In genomic region chr22:17158568-17159503, GRCh38 we compare ENCODE assay signal across 1 cellular context.
TF ChIP-seq lines count a peak whose summit lies in the region.

HDHD5 (minus strand) TSS chr22:17159277; CDS start chr22:17159251, 26 bp downstream.

TF ChIP-seq in WTC11, 78 proteins besides CTCF, POLR2A, EP300 and RAD21 (continued from another document and continues in another):
- no peak for TF ChIP-seq CDX4 (CRISPR knock-in tag; IDR thresholded peaks at IDR 0.05; ENCODE audit: borderline replicate concordance)
- 0 out of 2 replicates have a peak, but pooled peaks have one; percentile 47 for TF ChIP-seq E2F1 (CRISPR knock-in tag; IDR thresholded peaks at IDR 0.05)
- TF ChIP-seq ZSCAN18 (CRISPR knock-in tag; IDR thresholded peaks at IDR 0.05), result no peak
- TF ChIP-seq ZBTB43 (CRISPR knock-in tag; IDR thresholded peaks at IDR 0.05), result no peak
- no peak for TF ChIP-seq FOXP1 (CRISPR knock-in tag; IDR thresholded peaks at IDR 0.05; ENCODE audit: borderline replicate concordance)
- no peak for TF ChIP-seq ZNF671 (CRISPR knock-in tag; IDR thresholded peaks at IDR 0.05)
- no peak for TF ChIP-seq SOX15 (CRISPR knock-in tag; IDR thresholded peaks at IDR 0.05)
- TF ChIP-seq JUN (CRISPR knock-in tag; IDR thresholded peaks at IDR 0.05), result no peak
- TF ChIP-seq ZNF232 (CRISPR knock-in tag; IDR thresholded peaks at IDR 0.05), result no peak
- TF ChIP-seq USF2 (CRISPR knock-in tag; IDR thresholded peaks at IDR 0.05), result peak; percentile 79
- TF ChIP-seq ATF6 (CRISPR knock-in tag; IDR thresholded peaks at IDR 0.05), result no peak
- TF ChIP-seq IRF1 (CRISPR knock-in tag; IDR thresholded peaks at IDR 0.05), result no peak
- no peak for TF ChIP-seq GABPB1 (CRISPR knock-in tag; IDR thresholded peaks at IDR 0.05)
- no peak for TF ChIP-seq JAZF1 (CRISPR knock-in tag; IDR thresholded peaks at IDR 0.05)
- no peak for TF ChIP-seq ZNF138 (CRISPR knock-in tag; conservative IDR thresholded peaks at IDR 0.05)
- peak; percentile 82 for TF ChIP-seq ARID4B (CRISPR knock-in tag; IDR thresholded peaks at IDR 0.05; ENCODE audit: borderline replicate concordance)
- no peak for TF ChIP-seq GRHL2 (CRISPR knock-in tag; IDR thresholded peaks at IDR 0.05; ENCODE audit: insufficient replicate concordance, severe bottlenecking)
- peak; percentile 70; the same call in 1 of the 2 replicates for TF ChIP-seq MYBL2 (CRISPR knock-in tag; IDR thresholded peaks at IDR 0.05)
- no peak for TF ChIP-seq ZNF281 (CRISPR knock-in tag; IDR thresholded peaks at IDR 0.05)
- peak; percentile 92 for TF ChIP-seq TP53 (CRISPR knock-in tag; IDR thresholded peaks at IDR 0.05)
- no peak for TF ChIP-seq NFATC4 (CRISPR knock-in tag; IDR thresholded peaks at IDR 0.05)
- TF ChIP-seq SP1 (CRISPR knock-in tag; conservative IDR thresholded peaks at IDR 0.05), result peak; percentile 59
- TF ChIP-seq USF1 (CRISPR knock-in tag; IDR thresholded peaks at IDR 0.05), result no peak
- TF ChIP-seq ZNF317 (CRISPR knock-in tag; IDR thresholded peaks at IDR 0.05; ENCODE audit: borderline replicate concordance, low read depth), result no peak
- TF ChIP-seq STAT6 (CRISPR knock-in tag; conservative IDR thresholded peaks at IDR 0.05; ENCODE audit: low read depth), result no peak
- 0 out of 2 replicates have a peak, but pooled peaks have one; percentile 57 for TF ChIP-seq CREB1 (CRISPR knock-in tag; IDR thresholded peaks at IDR 0.05)
- no peak for TF ChIP-seq ZMAT4 (CRISPR knock-in tag; IDR thresholded peaks at IDR 0.05)
- no peak for TF ChIP-seq RELA (CRISPR knock-in tag; IDR thresholded peaks at IDR 0.05; ENCODE audit: borderline replicate concordance)
- TF ChIP-seq E2F5 (CRISPR knock-in tag; IDR thresholded peaks at IDR 0.05), result peak; percentile 26; the same call in 1 of the 2 replicates
- TF ChIP-seq ZNF425 (CRISPR knock-in tag; conservative IDR thresholded peaks at IDR 0.05), result no peak
